2 cellular contexts compared by ENCODE assay signal in the genomic region with DNA sequence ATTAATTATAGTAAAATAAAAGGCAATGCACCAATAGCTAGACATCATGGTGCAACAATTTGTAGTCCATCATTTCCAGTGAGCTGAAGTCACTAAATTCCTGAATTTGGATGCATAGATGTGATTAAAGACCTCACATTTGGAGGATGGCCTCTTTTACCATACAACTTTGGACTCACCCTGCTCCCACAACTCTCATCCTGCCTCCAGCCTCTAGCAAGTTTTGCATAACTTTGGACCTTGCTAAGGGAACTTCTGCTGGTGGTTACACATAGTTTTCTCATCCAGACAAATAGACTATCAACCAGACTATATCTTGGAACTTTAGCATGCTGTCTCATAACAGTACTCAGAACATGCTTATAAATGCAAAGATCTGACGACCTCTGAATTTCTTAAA.
TF ChIP-seq lines count a peak whose summit lies in the region.

No MANE protein-coding gene starts in this region.

TF ChIP-seq in HepG2, 621 proteins besides CTCF, POLR2A, EP300 and RAD21:
- TF ChIP-seq ZIK1 (CRISPR knock-in tag; IDR thresholded peaks at IDR 0.05; ENCODE audit: borderline replicate concordance, low read depth) (no peak), TARDBP (CRISPR knock-in tag; IDR thresholded peaks at IDR 0.05) (no peak), HNRNPL (IDR thresholded peaks at IDR 0.05; ENCODE audit: low read depth, low read length) (no peak), SAP130 (CRISPR knock-in tag; IDR thresholded peaks at IDR 0.05; ENCODE audit: low read depth) (0 out of 2 replicates have a peak, but pooled peaks have one; percentile 20), POGZ (CRISPR knock-in tag; IDR thresholded peaks at IDR 0.05) (peak; percentile 17; the same call in 1 of the 2 replicates), TEAD3 (CRISPR knock-in tag; optimal IDR thresholded peaks at IDR 0.05; ENCODE audit: borderline replicate concordance) (peak; percentile 2)
- TF ChIP-seq, protein P1, sequence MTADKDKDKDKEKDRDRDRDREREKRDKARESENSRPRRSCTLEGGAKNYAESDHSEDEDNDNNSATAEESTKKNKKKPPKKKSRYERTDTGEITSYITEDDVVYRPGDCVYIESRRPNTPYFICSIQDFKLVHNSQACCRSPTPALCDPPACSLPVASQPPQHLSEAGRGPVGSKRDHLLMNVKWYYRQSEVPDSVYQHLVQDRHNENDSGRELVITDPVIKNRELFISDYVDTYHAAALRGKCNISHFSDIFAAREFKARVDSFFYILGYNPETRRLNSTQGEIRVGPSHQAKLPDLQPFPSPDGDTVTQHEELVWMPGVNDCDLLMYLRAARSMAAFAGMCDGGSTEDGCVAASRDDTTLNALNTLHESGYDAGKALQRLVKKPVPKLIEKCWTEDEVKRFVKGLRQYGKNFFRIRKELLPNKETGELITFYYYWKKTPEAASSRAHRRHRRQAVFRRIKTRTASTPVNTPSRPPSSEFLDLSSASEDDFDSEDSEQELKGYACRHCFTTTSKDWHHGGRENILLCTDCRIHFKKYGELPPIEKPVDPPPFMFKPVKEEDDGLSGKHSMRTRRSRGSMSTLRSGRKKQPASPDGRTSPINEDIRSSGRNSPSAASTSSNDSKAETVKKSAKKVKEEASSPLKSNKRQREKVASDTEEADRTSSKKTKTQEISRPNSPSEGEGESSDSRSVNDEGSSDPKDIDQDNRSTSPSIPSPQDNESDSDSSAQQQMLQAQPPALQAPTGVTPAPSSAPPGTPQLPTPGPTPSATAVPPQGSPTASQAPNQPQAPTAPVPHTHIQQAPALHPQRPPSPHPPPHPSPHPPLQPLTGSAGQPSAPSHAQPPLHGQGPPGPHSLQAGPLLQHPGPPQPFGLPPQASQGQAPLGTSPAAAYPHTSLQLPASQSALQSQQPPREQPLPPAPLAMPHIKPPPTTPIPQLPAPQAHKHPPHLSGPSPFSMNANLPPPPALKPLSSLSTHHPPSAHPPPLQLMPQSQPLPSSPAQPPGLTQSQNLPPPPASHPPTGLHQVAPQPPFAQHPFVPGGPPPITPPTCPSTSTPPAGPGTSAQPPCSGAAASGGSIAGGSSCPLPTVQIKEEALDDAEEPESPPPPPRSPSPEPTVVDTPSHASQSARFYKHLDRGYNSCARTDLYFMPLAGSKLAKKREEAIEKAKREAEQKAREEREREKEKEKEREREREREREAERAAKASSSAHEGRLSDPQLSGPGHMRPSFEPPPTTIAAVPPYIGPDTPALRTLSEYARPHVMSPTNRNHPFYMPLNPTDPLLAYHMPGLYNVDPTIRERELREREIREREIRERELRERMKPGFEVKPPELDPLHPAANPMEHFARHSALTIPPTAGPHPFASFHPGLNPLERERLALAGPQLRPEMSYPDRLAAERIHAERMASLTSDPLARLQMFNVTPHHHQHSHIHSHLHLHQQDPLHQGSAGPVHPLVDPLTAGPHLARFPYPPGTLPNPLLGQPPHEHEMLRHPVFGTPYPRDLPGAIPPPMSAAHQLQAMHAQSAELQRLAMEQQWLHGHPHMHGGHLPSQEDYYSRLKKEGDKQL (CRISPR knock-in tag; IDR thresholded peaks at IDR 0.05; ENCODE audit: low read depth), result no peak
- TF ChIP-seq, protein P2, sequence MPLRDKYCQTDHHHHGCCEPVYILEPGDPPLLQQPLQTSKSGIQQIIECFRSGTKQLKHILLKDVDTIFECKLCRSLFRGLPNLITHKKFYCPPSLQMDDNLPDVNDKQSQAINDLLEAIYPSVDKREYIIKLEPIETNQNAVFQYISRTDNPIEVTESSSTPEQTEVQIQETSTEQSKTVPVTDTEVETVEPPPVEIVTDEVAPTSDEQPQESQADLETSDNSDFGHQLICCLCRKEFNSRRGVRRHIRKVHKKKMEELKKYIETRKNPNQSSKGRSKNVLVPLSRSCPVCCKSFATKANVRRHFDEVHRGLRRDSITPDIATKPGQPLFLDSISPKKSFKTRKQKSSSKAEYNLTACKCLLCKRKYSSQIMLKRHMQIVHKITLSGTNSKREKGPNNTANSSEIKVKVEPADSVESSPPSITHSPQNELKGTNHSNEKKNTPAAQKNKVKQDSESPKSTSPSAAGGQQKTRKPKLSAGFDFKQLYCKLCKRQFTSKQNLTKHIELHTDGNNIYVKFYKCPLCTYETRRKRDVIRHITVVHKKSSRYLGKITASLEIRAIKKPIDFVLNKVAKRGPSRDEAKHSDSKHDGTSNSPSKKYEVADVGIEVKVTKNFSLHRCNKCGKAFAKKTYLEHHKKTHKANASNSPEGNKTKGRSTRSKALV (CRISPR knock-in tag; IDR thresholded peaks at IDR 0.05), result no peak
- TF ChIP-seq, protein P3, sequence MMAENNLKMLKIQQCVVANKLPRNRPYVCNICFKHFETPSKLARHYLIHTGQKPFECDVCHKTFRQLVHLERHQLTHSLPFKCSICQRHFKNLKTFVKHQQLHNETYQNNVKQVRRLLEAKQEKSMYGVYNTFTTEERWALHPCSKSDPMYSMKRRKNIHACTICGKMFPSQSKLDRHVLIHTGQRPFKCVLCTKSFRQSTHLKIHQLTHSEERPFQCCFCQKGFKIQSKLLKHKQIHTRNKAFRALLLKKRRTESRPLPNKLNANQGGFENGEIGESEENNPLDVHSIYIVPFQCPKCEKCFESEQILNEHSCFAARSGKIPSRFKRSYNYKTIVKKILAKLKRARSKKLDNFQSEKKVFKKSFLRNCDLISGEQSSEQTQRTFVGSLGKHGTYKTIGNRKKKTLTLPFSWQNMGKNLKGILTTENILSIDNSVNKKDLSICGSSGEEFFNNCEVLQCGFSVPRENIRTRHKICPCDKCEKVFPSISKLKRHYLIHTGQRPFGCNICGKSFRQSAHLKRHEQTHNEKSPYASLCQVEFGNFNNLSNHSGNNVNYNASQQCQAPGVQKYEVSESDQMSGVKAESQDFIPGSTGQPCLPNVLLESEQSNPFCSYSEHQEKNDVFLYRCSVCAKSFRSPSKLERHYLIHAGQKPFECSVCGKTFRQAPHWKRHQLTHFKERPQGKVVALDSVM (CRISPR knock-in tag; IDR thresholded peaks at IDR 0.05), result peak; percentile 71
TF ChIP-seq in HepG2: peak in this region for 4.

TF ChIP-seq in SK-N-SH, 30 proteins besides CTCF, POLR2A, EP300 and RAD21:
- no peak for TF ChIP-seq TCF12 (IDR thresholded peaks at IDR 0.05)
- TF ChIP-seq, protein P4, sequence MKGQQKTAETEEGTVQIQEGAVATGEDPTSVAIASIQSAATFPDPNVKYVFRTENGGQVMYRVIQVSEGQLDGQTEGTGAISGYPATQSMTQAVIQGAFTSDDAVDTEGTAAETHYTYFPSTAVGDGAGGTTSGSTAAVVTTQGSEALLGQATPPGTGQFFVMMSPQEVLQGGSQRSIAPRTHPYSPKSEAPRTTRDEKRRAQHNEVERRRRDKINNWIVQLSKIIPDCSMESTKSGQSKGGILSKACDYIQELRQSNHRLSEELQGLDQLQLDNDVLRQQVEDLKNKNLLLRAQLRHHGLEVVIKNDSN (IDR thresholded peaks at IDR 0.05; ENCODE audit: borderline replicate concordance, low read depth), result no peak
- no peak for TF ChIP-seq FOXM1 (IDR thresholded peaks at IDR 0.05; ENCODE audit: low read depth)
- no peak for TF ChIP-seq MEF2A (IDR thresholded peaks at IDR 0.05; ENCODE audit: borderline replicate concordance, low read depth)
- no peak for TF ChIP-seq TAF1 (IDR thresholded peaks at IDR 0.05; ENCODE audit: borderline replicate concordance, low read depth, low read length)
- TF ChIP-seq REST (IDR thresholded peaks at IDR 0.05; ENCODE audit: low read depth, low read length), result no peak
- TF ChIP-seq, protein P5, sequence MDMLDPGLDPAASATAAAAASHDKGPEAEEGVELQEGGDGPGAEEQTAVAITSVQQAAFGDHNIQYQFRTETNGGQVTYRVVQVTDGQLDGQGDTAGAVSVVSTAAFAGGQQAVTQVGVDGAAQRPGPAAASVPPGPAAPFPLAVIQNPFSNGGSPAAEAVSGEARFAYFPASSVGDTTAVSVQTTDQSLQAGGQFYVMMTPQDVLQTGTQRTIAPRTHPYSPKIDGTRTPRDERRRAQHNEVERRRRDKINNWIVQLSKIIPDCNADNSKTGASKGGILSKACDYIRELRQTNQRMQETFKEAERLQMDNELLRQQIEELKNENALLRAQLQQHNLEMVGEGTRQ (IDR thresholded peaks at IDR 0.05; ENCODE audit: borderline replicate concordance, low read depth, low read length), result no peak
- no peak for TF ChIP-seq SIN3A (IDR thresholded peaks at IDR 0.05; ENCODE audit: borderline replicate concordance, low read depth, low read length)
- no peak for TF ChIP-seq NFIC (IDR thresholded peaks at IDR 0.05; ENCODE audit: borderline replicate concordance)
- TF ChIP-seq FOSL2 (IDR thresholded peaks at IDR 0.05; ENCODE audit: borderline replicate concordance, low read depth), result no peak
- TF ChIP-seq MXI1 (IDR thresholded peaks at IDR 0.05; ENCODE audit: low read depth, low read length), result no peak
- no peak for TF ChIP-seq EZH2phosphoT487 (IDR thresholded peaks at IDR 0.05; ENCODE audit: borderline replicate concordance, low read depth)
- TF ChIP-seq GABPA (IDR thresholded peaks at IDR 0.05; ENCODE audit: low read depth), result no peak
- TF ChIP-seq ELF1 (IDR thresholded peaks at IDR 0.05), result no peak
- no peak for TF ChIP-seq TEAD4 (IDR thresholded peaks at IDR 0.05; ENCODE audit: borderline replicate concordance, insufficient read depth)
- TF ChIP-seq POLR2AphosphoS5 (IDR thresholded peaks at IDR 0.05; ENCODE audit: low read depth, low read length), result no peak
